In the genomic region with DNA sequence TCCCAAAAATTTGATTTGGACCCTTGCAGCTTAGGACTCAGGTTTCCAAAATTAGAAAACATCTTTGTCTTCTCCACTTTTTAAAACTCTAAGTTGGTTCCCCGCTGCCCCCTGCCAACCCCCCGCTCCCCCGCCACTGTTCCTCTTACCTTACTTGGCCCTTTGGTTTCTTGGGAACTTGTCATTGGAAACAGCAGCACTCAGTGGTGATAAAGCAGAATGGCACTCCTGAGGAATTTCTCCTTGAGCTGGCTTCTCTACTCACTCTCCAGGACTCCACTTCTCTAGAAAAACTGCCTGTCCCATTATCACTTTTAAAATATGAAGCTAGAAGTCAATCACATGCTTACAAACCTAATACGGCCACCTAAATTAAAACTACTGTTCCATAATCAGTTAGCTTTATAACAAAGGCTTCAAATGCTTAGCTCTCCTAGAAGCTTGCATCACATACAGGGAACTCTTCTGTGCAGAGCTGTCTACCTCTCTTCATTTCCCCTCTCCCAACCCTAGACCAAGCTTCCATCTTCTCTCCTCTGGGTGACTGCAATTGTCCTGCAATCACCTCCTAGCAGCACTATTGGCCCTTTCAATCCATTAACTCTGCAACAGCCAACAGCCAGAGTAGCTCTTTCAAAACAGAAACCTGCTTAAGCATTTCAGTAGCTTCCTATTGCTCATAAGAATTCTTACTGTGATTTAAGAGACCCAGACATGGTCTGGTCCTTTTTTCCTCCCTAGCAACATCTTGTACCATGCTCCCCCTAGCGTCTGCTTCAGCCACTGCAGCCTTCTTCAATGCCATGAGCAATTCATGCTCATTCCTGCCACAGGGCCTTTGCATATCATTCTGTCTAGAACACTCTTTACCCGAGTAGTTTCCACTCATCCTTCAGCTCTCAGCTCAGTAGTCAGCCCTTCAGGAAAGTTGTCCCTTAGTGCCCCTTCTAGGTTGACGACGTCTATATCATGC, we compare ENCODE assay signal across 8 cellular contexts. TPM values are rescaled to one million over a fixed set of nuclear protein-coding genes. Genes with fewer than 3 reads are reported as not detected.
DNase-seq lines count a peak whose midpoint lies in the region; ATAC-seq and TF ChIP-seq lines count a peak whose summit lies in the region.

No MANE protein-coding gene starts in this region.

- no peaks in the 10 kb centered on the region for H3K27me3 ChIP-seq in BE2C

- H3K4me3 ChIP-seq in BE2C (ENCODE audit: low read depth, low read length) (no peak overlapping the region), epithelial cell of proximal tubule (ENCODE audit: low read depth, low read length) (no peak overlapping the region)

- H3K4me1 ChIP-seq in BE2C = no peaks in the 10 kb centered on the region

- peaks cover 8% of the 10 kb centered on the region for H3K27me3 Mint-ChIP-seq in stimulated activated memory B cell treated with anti-CD40 and anti-IgM and Interleukin-4, amounts not matched to agents 10 μg/mL and 1 μg/mL and 100 μg/mL, for 72 hours

- DNase-seq in BE2C = peak; percentile 70
- peak; percentile 80 for DNase-seq in NOMO-1 treated with DMSO at 0.1 percent for 48 hours (lab: John Stamatoyannopoulos, UW; ENCODE audit: unreplicated experiment)
- DNase-seq in activated CD8-positive, alpha-beta memory T cell treated with anti-CD3 and anti-CD28 coated beads, Interleukin-2, amount 50 U/mL, for 24 hours (ENCODE audit: extremely low read depth) = peak; percentile 53
- DNase-seq in epithelial cell of proximal tubule (ENCODE audit: low read depth) = peak; percentile 46
- DNase-seq in myocyte (ENCODE audit: low read depth) = peak; percentile 70

- no peaks in the 10 kb centered on the region for H3K9me3 Mint-ChIP-seq in stimulated activated memory B cell treated with anti-CD40 and anti-IgM and Interleukin-4, amounts not matched to agents 10 μg/mL and 1 μg/mL and 100 μg/mL, for 72 hours

- ATAC-seq in GM18909 (IDR thresholded peaks at IDR 0.05; ENCODE audit: poor library complexity, unreplicated experiment) = peak; percentile 91
- peak; percentile 83 for ATAC-seq in HG03135 (IDR thresholded peaks at IDR 0.05; ENCODE audit: unreplicated experiment)
- peak; percentile 58 for ATAC-seq in stimulated activated memory B cell treated with anti-CD40 and anti-IgM and Interleukin-4, amounts not matched to agents 10 μg/mL and 1 μg/mL and 100 μg/mL, for 72 hours

- H3K4me1 Mint-ChIP-seq in stimulated activated memory B cell treated with anti-CD40 and anti-IgM and Interleukin-4, amounts not matched to agents 10 μg/mL and 1 μg/mL and 100 μg/mL, for 72 hours = peaks cover 7% of the 10 kb centered on the region

- H3K36me3 ChIP-seq in BE2C = no peaks in the 10 kb centered on the region

- H3K27ac Mint-ChIP-seq in stimulated activated memory B cell treated with anti-CD40 and anti-IgM and Interleukin-4, amounts not matched to agents 10 μg/mL and 1 μg/mL and 100 μg/mL, for 72 hours = no peak overlapping the region

- peak; percentile 87 for TF ChIP-seq CTCF in BE2C (IDR thresholded peaks at IDR 0.05; ENCODE audit: low read depth, low read length)
- TF ChIP-seq CTCF in epithelial cell of proximal tubule (conservative IDR thresholded peaks at IDR 0.05; ENCODE audit: low read depth, low read length) = peak; percentile 86

- H3K4me3 Mint-ChIP-seq in stimulated activated memory B cell treated with anti-CD40 and anti-IgM and Interleukin-4, amounts not matched to agents 10 μg/mL and 1 μg/mL and 100 μg/mL, for 72 hours = no peak overlapping the region

- H3K36me3 Mint-ChIP-seq in stimulated activated memory B cell treated with anti-CD40 and anti-IgM and Interleukin-4, amounts not matched to agents 10 μg/mL and 1 μg/mL and 100 μg/mL, for 72 hours = no peaks in the 10 kb centered on the region

- no peaks in the 10 kb centered on the region for H3K9me3 ChIP-seq in BE2C

RNA-seq across cellular contexts. Expression of gene PLEKHM3, which starts 15.2 kb away (rescaled TPM):
- 9.3 TPM for polyA plus RNA-seq in BE2C (2012; ENCODE audit: insufficient read depth, insufficient read length, low read depth)
- total RNA-seq in epithelial cell of proximal tubule (2.5 and 3.2 TPM in 2 replicates), myocyte (6.7 and 8.5 TPM in 2 replicates)
- 4.7 TPM for polyA plus RNA-seq in myocyte (2012)
